Comparison of ENCODE assay signal across 19 cellular contexts in the genomic region with DNA sequence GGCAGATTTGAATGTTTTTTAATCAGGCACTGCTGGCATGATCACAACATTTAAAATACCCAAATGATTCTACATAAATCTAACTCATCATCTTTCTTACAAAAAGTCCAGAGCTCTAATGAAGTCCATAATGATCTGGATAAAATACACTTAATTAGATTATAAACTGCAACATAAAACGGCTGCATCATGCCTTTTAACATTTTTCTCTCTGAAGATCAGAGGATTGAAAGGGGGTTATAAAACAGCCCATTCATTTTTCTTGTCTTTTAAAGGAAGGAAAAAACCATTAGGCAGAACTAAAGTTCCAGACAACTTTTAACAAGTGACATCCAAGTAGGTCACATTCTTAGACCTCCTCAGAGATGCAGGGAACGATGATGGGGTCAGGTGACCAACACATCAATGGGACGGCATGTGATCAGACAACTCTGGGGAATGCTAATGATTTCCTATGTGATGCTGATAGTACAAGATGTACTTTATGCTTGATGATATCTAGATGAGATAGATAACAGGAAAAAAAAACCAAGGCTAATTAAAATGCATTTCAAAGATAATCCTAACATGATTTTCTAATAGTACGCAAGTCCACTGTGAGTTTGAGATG.
DNase-seq lines count a peak whose midpoint lies in the region; FAIRE-seq and TF ChIP-seq lines count a peak whose summit lies in the region.
"Had no signal": no experiment of that assay in that cellular context is flagged by ENCODE, and none has a peak within 500 bp of the region (broad histone marks: within the 10 kb centered on the region; RNA-seq: fewer than 3 reads in every experiment).

No MANE protein-coding gene starts in this region.

- no peak for TF ChIP-seq CTCF in VCaP (conservative IDR thresholded peaks at IDR 0.05)

- no peak for FAIRE-seq in frontal cortex (lab: Jason Lieb, UNC)
- FAIRE-seq: A549, H54, HTR-8/SVneo, K562 had no signal

- peak overlapping the region; percentile 66 for H3K27ac ChIP-seq in VCaP
- H3K27ac ChIP-seq: 22Rv1, A549, C4-2B had no signal

- DNase-seq in COLO829 (ENCODE audit: low spot score): peak; percentile 60
- peak; percentile 9 to 16 for DNase-seq in frontal cortex (ENCODE audit: low spot score in 2 of 2)
- peak; percentile 5 for DNase-seq in midbrain (lab: John Stamatoyannopoulos, UW)
- no peak for DNase-seq in stimulated activated CD4-positive, alpha-beta T cell treated with anti-CD3 and anti-CD28 coated beads, Interleukin-2, amount 100 ng/mL, for 48 hours
- no peak for DNase-seq in NCI-H345 treated with DMSO at 0.1 percent for 48 hours (lab: John Stamatoyannopoulos, UW; ENCODE audit: unreplicated experiment)
- DNase-seq in GM19240 (ENCODE audit: insufficient read length, low spot score): no peak
- DNase-seq: AML-193; CD4-positive, alpha-beta T cell; DMS79 treated with DMSO at 0.1 percent for 48 hours; GF-D8; HCEC 1CT; IMR-90 had no signal

Comparison
In these comparisons a context has a peak if more than half of its experiments do, and no peak if none do; other contexts are left out.
1. DNase-seq: peak in COLO829 (single experiment), frontal cortex (2 of 2) and midbrain (single experiment); none in stimulated activated CD4-positive, alpha-beta T cell treated with anti-CD3 and anti-CD28 coated beads, Interleukin-2, amount 100 ng/mL, for 48 hours (0 of 2), NCI-H345 treated with DMSO at 0.1 percent for 48 hours (single experiment) and GM19240 (single experiment).